In genomic region chr2:206764673-206765241, GRCh38 we compare ENCODE assay signal across 9 cellular contexts. TPM values are rescaled to one million over a fixed set of nuclear protein-coding genes. Genes with fewer than 3 reads are reported as not detected.
DNase-seq lines count a peak whose midpoint lies in the region; ATAC-seq and TF ChIP-seq lines count a peak whose summit lies in the region.
"Had no signal": no experiment of that assay in that cellular context is flagged by ENCODE, and none has a peak within 500 bp of the region (broad histone marks: within the 10 kb centered on the region; RNA-seq: fewer than 3 reads in every experiment).

No MANE protein-coding gene starts in this region.

- BruUV-seq in Calu3 (replicated peaks; lab: Mats Ljungman, UMichigan): no TSS peak

- WGBS in testis, 2 donors: 5% methylated on average over 18 of the region's 18 CpGs

- intact Hi-C loops in Calu3 (cut with micrococcal nuclease; ENCODE audit: unreplicated experiment): loop anchor here (5.0 kb wide), 1 partner anchor 207 kb away; no protein-coding TSS in a partner anchor
- intact Hi-C loops in activated CD8-positive, alpha-beta T cell treated with anti-CD3 and anti-CD28 coated beads for 36 hours (cut with micrococcal nuclease): no loop called here
- intact Hi-C loops in testis (cut with DNase I; ENCODE audit: low total_unique reads): no loop called here

- H3K36me3 ChIP-seq in HEK293 (ENCODE audit: control insufficient read depth in 2 of 2, insufficient read depth in 1 of 2, low read length in 2 of 2) (peaks cover 0 to 25% of the 10 kb centered on the region in 2 experiments), testis (ENCODE audit: low read depth, missing control alignments) (no peaks in the 10 kb centered on the region)

- POLR2A ChIA-PET in HEK293 (lab: Yijun Ruan, JAX): interaction anchor here (0.6 kb wide), 1 partner anchor 9 kb away, joined by 6 read pairs; no protein-coding TSS in a partner anchor
- POLR2A ChIA-PET in activated CD8-positive, alpha-beta T cell treated with anti-CD3 and anti-CD28 coated beads for 36 hours (lab: Charles Lee): interaction anchor here (0.8 to 1.6 kb wide), 6 partner anchors 11 to 766 kb away, joined by 3 to 6 read pairs (median 4); no protein-coding TSS in a partner anchor

- no peaks in the 10 kb centered on the region for H3K9me3 ChIP-seq in HEK293 (ENCODE audit: control insufficient read depth, insufficient read depth, low read depth, low read length)
- no peaks in the 10 kb centered on the region for H3K9me3 ChIP-seq in testis

- no peak for ATAC-seq in activated CD8-positive, alpha-beta T cell treated with anti-CD3 and anti-CD28 coated beads for 36 hours
- ATAC-seq in HG02642 (IDR thresholded peaks at IDR 0.05; ENCODE audit: poor library complexity, unreplicated experiment): no peak
- ATAC-seq in HG03469 (IDR thresholded peaks at IDR 0.05; ENCODE audit: unreplicated experiment): no peak

- peaks cover 22% of the 10 kb centered on the region for H3K4me1 Mint-ChIP-seq in Calu3 (ENCODE audit: low read depth, unreplicated experiment)
- peaks cover 33% of the 10 kb centered on the region for H3K4me1 Mint-ChIP-seq in activated CD8-positive, alpha-beta T cell treated with anti-CD3 and anti-CD28 coated beads for 36 hours (ENCODE audit: low read depth)
- peaks cover 27 to 38% of the 10 kb centered on the region in 2 donors for H3K4me1 Mint-ChIP-seq in immature natural killer cell

- no peak for TF ChIP-seq CTCF in Calu3 (IDR thresholded peaks at IDR 0.05; ENCODE audit: unreplicated experiment)
- no peak for TF ChIP-seq CTCF in HEK293 (tag by site-specific recombination; IDR thresholded peaks at IDR 0.05)
- TF ChIP-seq CTCF in activated CD8-positive, alpha-beta T cell treated with anti-CD3 and anti-CD28 coated beads for 36 hours (IDR thresholded peaks at IDR 0.05): no peak
- TF ChIP-seq CTCF in testis (IDR thresholded peaks at IDR 0.05): no peak

- CTCF ChIA-PET in Calu3 (lab: Charles Lee) (no interaction called here), HEK293 (lab: Yijun Ruan, JAX) (interaction anchor here (0.5 to 2.3 kb wide), 5 partner anchors 16 to 534 kb away, joined by 3 to 10 read pairs (median 4); no protein-coding TSS in a partner anchor)
- CTCF ChIA-PET in activated CD8-positive, alpha-beta T cell treated with anti-CD3 and anti-CD28 coated beads for 36 hours (lab: Charles Lee): interaction anchor here (0.6 to 2.5 kb wide), 4 partner anchors 16 to 486 kb away, joined by 3 to 14 read pairs (median 3); no protein-coding TSS in a partner anchor

- H3K4me3 Mint-ChIP-seq in Calu3 (ENCODE audit: low read depth, unreplicated experiment): peak overlapping the region; percentile 77
- peak overlapping the region; percentile 91 for H3K4me3 Mint-ChIP-seq in activated CD8-positive, alpha-beta T cell treated with anti-CD3 and anti-CD28 coated beads for 36 hours
- H3K4me3 Mint-ChIP-seq in immature natural killer cell: peak overlapping the region; percentile 94 to 98 (median 95)

- DNase-seq in Calu3: peak; percentile 2
- no peak for DNase-seq in activated CD8-positive, alpha-beta T cell treated with anti-CD3 and anti-CD28 coated beads for 36 hours
- DNase-seq in immature natural killer cell: no peak
- DNase-seq in testis: no peak
- no peak for DNase-seq in SKM-1 treated with dmso at 0.1 percent for 144 hours (lab: John Stamatoyannopoulos, UW; ENCODE audit: unreplicated experiment)

- H3K27ac Mint-ChIP-seq in Calu3 (ENCODE audit: unreplicated experiment) (peak overlapping the region; percentile 94), immature natural killer cell (peak overlapping the region in 5 of 6 donors; percentile 97 to 98 (median 98))
- peak overlapping the region; percentile 98 for H3K27ac Mint-ChIP-seq in activated CD8-positive, alpha-beta T cell treated with anti-CD3 and anti-CD28 coated beads for 36 hours

- TF ChIP-seq POLR2A in testis (IDR thresholded peaks at IDR 0.05): no peak

- no peaks in the 10 kb centered on the region for H3K27me3 Mint-ChIP-seq in Calu3 (ENCODE audit: unreplicated experiment)
- H3K27me3 Mint-ChIP-seq in activated CD8-positive, alpha-beta T cell treated with anti-CD3 and anti-CD28 coated beads for 36 hours: peaks cover 1% of the 10 kb centered on the region
- H3K27me3 Mint-ChIP-seq in immature natural killer cell (ENCODE audit: low read depth in 3 of 3): peaks cover 5 to 14% (median 9%) of the 10 kb centered on the region in 3 donors

- H3K36me3 Mint-ChIP-seq in Calu3 (ENCODE audit: insufficient read depth, unreplicated experiment): peaks cover 26% of the 10 kb centered on the region
- peaks cover 23% of the 10 kb centered on the region for H3K36me3 Mint-ChIP-seq in activated CD8-positive, alpha-beta T cell treated with anti-CD3 and anti-CD28 coated beads for 36 hours (ENCODE audit: low read depth)
- peaks cover 4 to 9% (median 5%) of the 10 kb centered on the region in 3 donors for H3K36me3 Mint-ChIP-seq in immature natural killer cell

- H3K4me3 ChIP-seq in HEK293 (ENCODE audit: low read depth, low read length) (peak overlapping the region; percentile 92), testis (peak overlapping the region; percentile 83 to 95)

- H3K27ac ChIP-seq in HEK293 (ENCODE audit: extremely low read depth, low read depth, low read length): peak overlapping the region; percentile 26; the same call in 1 of the 2 replicates
- peak overlapping the region; percentile 90 to 91 for H3K27ac ChIP-seq in testis

- H3K27me3 ChIP-seq in testis: no peaks in the 10 kb centered on the region

- H3K4me1 ChIP-seq in HEK293 (ENCODE audit: control insufficient read depth, insufficient read depth, low read length) (no peaks in the 10 kb centered on the region), testis (peaks cover 11% of the 10 kb centered on the region)

- H3K9me3 Mint-ChIP-seq in Calu3 (ENCODE audit: low read depth, unreplicated experiment) (no peaks in the 10 kb centered on the region), immature natural killer cell (no peaks in the 10 kb centered on the region)
- no peaks in the 10 kb centered on the region for H3K9me3 Mint-ChIP-seq in activated CD8-positive, alpha-beta T cell treated with anti-CD3 and anti-CD28 coated beads for 36 hours

TF ChIP-seq in HEK293, 187 proteins besides CTCF, POLR2A, EP300 and RAD21:
- TF ChIP-seq ZBTB26 (tag by site-specific recombination; optimal IDR thresholded peaks at IDR 0.05): peak; percentile 23
- TF ChIP-seq ZNF133 (tag by site-specific recombination; IDR thresholded peaks at IDR 0.05): no peak
- peak; percentile 77 for TF ChIP-seq ZNF76 (tag by site-specific recombination; IDR thresholded peaks at IDR 0.05; ENCODE audit: borderline replicate concordance, low read depth)
- no peak for TF ChIP-seq EGR2 (tag by site-specific recombination; IDR thresholded peaks at IDR 0.05; ENCODE audit: low read depth)
- TF ChIP-seq ZNF777 (tag by site-specific recombination; IDR thresholded peaks at IDR 0.05; ENCODE audit: borderline replicate concordance): 0 out of 2 replicates have a peak, but pooled peaks have one; percentile 20
- peak; percentile 18; the same call in 1 of the 2 replicates for TF ChIP-seq YY2 (tag by site-specific recombination; IDR thresholded peaks at IDR 0.05)
- TF ChIP-seq ZNF26 (tag by site-specific recombination; IDR thresholded peaks at IDR 0.05): no peak
TF ChIP-seq in HEK293: peak in this region for 4.

RNA-seq across cellular contexts. Expression of gene MDH1B, which starts 0.4 kb away (rescaled TPM):
- 0.94 and 1.9 TPM in 2 replicates for total RNA-seq in Calu3 (2022)
- total RNA-seq in activated CD8-positive, alpha-beta T cell treated with anti-CD3 and anti-CD28 coated beads for 36 hours: under 1 TPM; 0.56 to 0.92 TPM
- polyA plus RNA-seq in immature natural killer cell: not detected
- 10 to 100 TPM; 16.7 to 29.0 TPM for total RNA-seq in testis
- 86.6 TPM for polyA plus RNA-seq in testis (ENCODE audit: insufficient read depth, low read depth, low replicate concordance)

RNA-seq across cellular contexts. Expression of gene FASTKD2, which starts 0.6 kb away (rescaled TPM):
- 31.5 and 31.9 TPM in 2 replicates for total RNA-seq in Calu3 (2022)
- total RNA-seq in activated CD8-positive, alpha-beta T cell treated with anti-CD3 and anti-CD28 coated beads for 36 hours: 10 to 100 TPM; 32.8 to 33.7 TPM
- 10 to 100 TPM; 14.2 to 19.4 (median 18.5) TPM for polyA plus RNA-seq in immature natural killer cell
- 10 to 100 TPM; 25.0 to 28.3 TPM for total RNA-seq in testis
- polyA plus RNA-seq in testis (ENCODE audit: insufficient read depth, low read depth, low replicate concordance): 15.5 TPM

RNA-seq across cellular contexts. Expression of gene DYTN, which starts 46.6 kb away (rescaled TPM):
- total RNA-seq in Calu3 (2022) (not detected in 2 replicates), testis (1 to 10 TPM in 1 of 2 donors, under 1 TPM in 1; 0.19 to 3.1 TPM)
- total RNA-seq in activated CD8-positive, alpha-beta T cell treated with anti-CD3 and anti-CD28 coated beads for 36 hours: not detected
- polyA plus RNA-seq in immature natural killer cell (not detected), testis (ENCODE audit: insufficient read depth, low read depth, low replicate concordance) (not detected)
- total RNA-seq: T-helper 1 cell treated with Interleukin-12 subunit alpha and Interleukin-12 subunit beta and Interleukin-4 antibody, amounts not matched to agents 30 ng/mL and 1 ng/mL, for 36 hours had no signal
